Comparison of ENCODE assay signal across 8 cellular contexts in the genomic region with DNA sequence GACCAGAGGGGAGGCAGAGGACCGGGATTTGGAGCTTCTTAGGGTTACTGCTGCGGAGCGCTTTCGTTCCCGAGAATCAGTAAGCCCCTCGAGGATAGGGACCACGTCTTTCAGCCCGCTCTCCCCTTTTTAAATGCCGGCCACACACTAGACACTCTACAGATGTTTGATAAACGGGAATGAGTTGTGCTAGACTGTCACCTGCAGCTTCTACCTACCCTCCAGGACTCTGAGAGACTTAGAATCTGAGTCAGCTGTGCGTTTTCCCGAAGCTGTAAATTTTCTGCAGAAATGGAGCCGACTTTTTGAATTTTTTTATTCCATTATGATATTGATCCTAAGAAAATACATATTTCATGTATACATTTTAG. TPM values are rescaled to one million over a fixed set of nuclear protein-coding genes. Genes with fewer than 3 reads are reported as not detected.
DNase-seq lines count a peak whose midpoint lies in the region; ATAC-seq and TF ChIP-seq lines count a peak whose summit lies in the region.

No MANE protein-coding gene starts in this region.

- H3K4me3 Mint-ChIP-seq in dendritic cell treated with granulocyte-macrophage colony-stimulating factor and Interleukin-4, amounts not matched to agents 40 ng/mL and 50 ng/mL, for 4 days = peak overlapping the region; percentile 91

- H3K27ac ChIP-seq in HUES64 (ENCODE audit: low read depth, low read length) = peak overlapping the region; percentile 89; the same call in 1 of the 2 replicates
- H3K27ac ChIP-seq in neutrophil = peak overlapping the region; percentile 43

- H3K4me1 ChIP-seq in HUES64 (ENCODE audit: insufficient read depth, low read length) (peaks cover 7% of the 10 kb centered on the region), neutrophil (ENCODE audit: control insufficient read depth in 1 of 2, insufficient read depth in 1 of 2, low read depth in 1 of 2, low read length in 1 of 2) (peaks cover 31 to 39% of the 10 kb centered on the region in 2 experiments)

- WGBS in HUES64 = 4% methylated on average over 12 of the region's 13 CpGs

- no peaks in the 10 kb centered on the region for H3K9me3 Mint-ChIP-seq in dendritic cell treated with granulocyte-macrophage colony-stimulating factor and Interleukin-4, amounts not matched to agents 40 ng/mL and 50 ng/mL, for 4 days

- peak overlapping the region; percentile 87 for H3K27ac Mint-ChIP-seq in dendritic cell treated with granulocyte-macrophage colony-stimulating factor and Interleukin-4, amounts not matched to agents 40 ng/mL and 50 ng/mL, for 4 days

- no peaks in the 10 kb centered on the region for H3K9me3 ChIP-seq in HUES64 (ENCODE audit: insufficient read depth, low read depth, low read length)
- H3K9me3 ChIP-seq in neutrophil = no peaks in the 10 kb centered on the region

- DNase-seq in GM04503 (ENCODE audit: low read depth) = peak; percentile 8
- DNase-seq in cerebellar nuclear complex (lab: John Stamatoyannopoulos, UW) = no peak
- DNase-seq in activated CD4-positive, alpha-beta T cell treated with anti-CD3 and anti-CD28 coated beads for 4 hours = no peak
- DNase-seq in HuH-7 (ENCODE audit: low spot score) = no peak

- peak overlapping the region; percentile 75 for H3K9ac ChIP-seq in HUES64 (ENCODE audit: low read depth, low read length)

- H3K36me3 ChIP-seq in HUES64 (ENCODE audit: insufficient read depth, low read length) = no peaks in the 10 kb centered on the region
- no peaks in the 10 kb centered on the region for H3K36me3 ChIP-seq in neutrophil

- H3K4me1 Mint-ChIP-seq in dendritic cell treated with granulocyte-macrophage colony-stimulating factor and Interleukin-4, amounts not matched to agents 40 ng/mL and 50 ng/mL, for 4 days (ENCODE audit: low read depth) = peaks cover 22% of the 10 kb centered on the region

- intact Hi-C loops in dendritic cell treated with granulocyte-macrophage colony-stimulating factor and Interleukin-4, amounts not matched to agents 40 ng/mL and 50 ng/mL, for 4 days (cut with micrococcal nuclease) = loop anchor here (2.0 to 10.0 kb wide), 3 partner anchors 131 to 859 kb away; partner anchors contain the start of genes SNAPC3, TTC39B and ZDHHC21

- no peak for TF ChIP-seq CTCF in neutrophil (IDR thresholded peaks at IDR 0.05)

- H3K27me3 Mint-ChIP-seq in dendritic cell treated with granulocyte-macrophage colony-stimulating factor and Interleukin-4, amounts not matched to agents 40 ng/mL and 50 ng/mL, for 4 days = peaks cover 6% of the 10 kb centered on the region

- peaks cover 3% of the 10 kb centered on the region; the same call in 1 of the 2 replicates for H3K27me3 ChIP-seq in HUES64 (ENCODE audit: insufficient read depth, low read length)
- peaks cover 17% of the 10 kb centered on the region for H3K27me3 ChIP-seq in neutrophil

- ATAC-seq in GM21447 (IDR thresholded peaks at IDR 0.05; ENCODE audit: unreplicated experiment) = peak; percentile 17

- peaks cover 11% of the 10 kb centered on the region for H3K36me3 Mint-ChIP-seq in dendritic cell treated with granulocyte-macrophage colony-stimulating factor and Interleukin-4, amounts not matched to agents 40 ng/mL and 50 ng/mL, for 4 days (ENCODE audit: low read depth)

- H3K4me3 ChIP-seq in HUES64 (ENCODE audit: low read length) = peak overlapping the region; percentile 75
- H3K4me3 ChIP-seq in neutrophil (ENCODE audit: low read depth in 1 of 2, low read length in 1 of 2) = peak overlapping the region; percentile 71 to 85

RNA-seq across cellular contexts. Expression of gene CCDC171, which starts 0.7 kb away (rescaled TPM):
- polyA plus RNA-seq in HUES64 (2013, experiment 1 of 2) = 1.7 TPM
- polyA plus RNA-seq in HUES64 (2013, experiment 2 of 2) = 2.3 TPM

RNA-seq across cellular contexts. Expression of gene PSIP1, which starts 42.7 kb away (rescaled TPM):
- 298 TPM for polyA plus RNA-seq in HUES64 (2013, experiment 1 of 2)
- polyA plus RNA-seq in HUES64 (2013, experiment 2 of 2) = 330 TPM
